ENCODE assay signal across 28 cellular contexts in the genomic region with DNA sequence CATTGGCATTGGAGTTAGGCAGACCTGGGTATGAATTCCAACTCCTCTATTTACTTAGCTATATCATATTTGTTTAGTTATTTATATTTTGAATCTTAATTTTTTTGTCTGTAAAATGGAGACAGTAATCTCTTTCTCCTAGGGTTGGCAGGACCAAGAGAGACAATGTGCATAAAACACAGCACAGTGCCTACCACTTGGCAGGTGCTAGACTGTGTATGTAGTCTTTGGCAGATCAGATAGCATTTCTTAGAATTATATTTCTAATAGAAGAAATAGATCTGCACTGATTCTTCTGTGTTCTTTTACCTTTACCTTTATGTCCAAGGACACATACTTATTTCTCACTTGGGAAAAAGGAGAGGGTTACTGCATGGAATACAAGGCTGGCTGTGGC.
"Had no signal": no experiment of that assay in that cellular context is flagged by ENCODE, and none has a peak within 500 bp of the region (broad histone marks: within the 10 kb centered on the region; RNA-seq: fewer than 3 reads in every experiment).

No MANE protein-coding gene starts in this region.

- H3K9me3 Mint-ChIP-seq: activated CD4-positive, alpha-beta memory T cell treated with anti-CD3 and anti-CD28 coated beads, Interleukin-2, amount 10 ng/mL, durations not matched to agents 7 days and 5 days; activated CD4-positive, alpha-beta T cell treated with anti-CD3 and anti-CD28 coated beads, Interleukin-2, amount 10 ng/mL, durations not matched to agents 7 days and 5 days; activated T-helper 2 cell treated with anti-CD3 and anti-CD28 coated beads, Interferon-gamma antibody, Interleukin-2, Interleukin-4, amounts not matched to agents 10 μg/mL and 5 μg/mL and 100 μg/mL, durations not matched to agents 14 hours and 24 hours and 36 hours; effector memory CD8-positive, alpha-beta T cell had no signal

- DNase-seq: activated CD4-positive, alpha-beta memory T cell treated with anti-CD3 and anti-CD28 coated beads, Interleukin-2, amount 10 ng/mL, durations not matched to agents 7 days and 5 days; activated CD4-positive, alpha-beta T cell treated with anti-CD3 and anti-CD28 coated beads for 1 hour; activated CD4-positive, alpha-beta T cell treated with anti-CD3 and anti-CD28 coated beads, Interleukin-2, amount 10 ng/mL, durations not matched to agents 7 days and 5 days; activated naive CD4-positive, alpha-beta T cell; activated T-cell treated with anti-CD3 and anti-CD28 coated beads, Interleukin-2, amount 50 U/mL, for 48 hours; dorsolateral prefrontal cortex; effector memory CD8-positive, alpha-beta T cell; erythroblast; head of caudate nucleus; hippocampal formation; left colon; mucosa of descending colon; ovary; psoas muscle; stimulated activated CD4-positive, alpha-beta T cell treated with anti-CD3 and anti-CD28 coated beads, Interleukin-15, amount 100 ng/mL, for 24 hours; stimulated activated CD4-positive, alpha-beta T cell treated with anti-CD3 and anti-CD28 coated beads, Interleukin-2, amount 100 ng/mL, for 24 hours; stimulated activated naive B cell treated with anti-CD40 and anti-IgM and Interleukin-4, amounts not matched to agents 10 μg/mL and 1 μg/mL and 100 μg/mL, for 72 hours; stomach; SW 1271; T-helper 17 cell; T1000; thyroid gland had no signal

- H3K4me3 Mint-ChIP-seq: activated CD4-positive, alpha-beta memory T cell treated with anti-CD3 and anti-CD28 coated beads, Interleukin-2, amount 10 ng/mL, durations not matched to agents 7 days and 5 days; activated CD4-positive, alpha-beta T cell treated with anti-CD3 and anti-CD28 coated beads, Interleukin-2, amount 10 ng/mL, durations not matched to agents 7 days and 5 days; effector memory CD8-positive, alpha-beta T cell; natural killer cell treated with Interleukin-12 subunit alpha and Interleukin-12 subunit beta and Interleukin-15 and Interleukin-18, amount 100 ng/mL, for 72 hours; stimulated activated naive B cell treated with anti-CD40 and anti-IgM and Interleukin-4, amounts not matched to agents 10 μg/mL and 1 μg/mL and 100 μg/mL, for 72 hours; T-helper 17 cell had no signal

- H3K27me3 Mint-ChIP-seq: activated CD4-positive, alpha-beta T cell treated with anti-CD3 and anti-CD28 coated beads, Interleukin-2, amount 10 ng/mL, durations not matched to agents 7 days and 5 days had no signal

- H3K27ac ChIP-seq: coronary artery, dorsolateral prefrontal cortex, neutrophil, ovary, psoas muscle, stomach, thyroid gland had no signal

- H3K36me3 Mint-ChIP-seq: activated naive CD4-positive, alpha-beta T cell treated with anti-CD3 and anti-CD28 coated beads, Interleukin-2, amount 50 U/mL, for 72 hours; natural killer cell treated with Interleukin-12 subunit alpha and Interleukin-12 subunit beta and Interleukin-15 and Interleukin-18, amount 100 ng/mL, for 72 hours; stimulated activated naive B cell treated with anti-CD40 and anti-IgM and Interleukin-4, amounts not matched to agents 10 μg/mL and 1 μg/mL and 100 μg/mL, for 72 hours had no signal

- ATAC-seq: activated naive CD4-positive, alpha-beta T cell treated with anti-CD3 and anti-CD28 coated beads, Interleukin-2, amount 50 U/mL, for 72 hours; effector memory CD8-positive, alpha-beta T cell; natural killer cell treated with Interleukin-12 subunit alpha and Interleukin-12 subunit beta and Interleukin-15 and Interleukin-18, amount 100 ng/mL, for 72 hours; psoas muscle; stimulated activated naive B cell treated with anti-CD40 and anti-IgM and Interleukin-4, amounts not matched to agents 10 μg/mL and 1 μg/mL and 100 μg/mL, for 72 hours; T-helper 17 cell had no signal

- H3K9me3 ChIP-seq: neutrophil, ovary, thyroid gland had no signal

- H3K27ac Mint-ChIP-seq: activated CD4-positive, alpha-beta memory T cell treated with anti-CD3 and anti-CD28 coated beads, Interleukin-2, amount 10 ng/mL, durations not matched to agents 7 days and 5 days; activated CD4-positive, alpha-beta T cell treated with anti-CD3 and anti-CD28 coated beads, Interleukin-2, amount 10 ng/mL, durations not matched to agents 7 days and 5 days; activated naive CD4-positive, alpha-beta T cell treated with anti-CD3 and anti-CD28 coated beads, Interleukin-2, amount 50 U/mL, for 72 hours; activated T-helper 2 cell treated with anti-CD3 and anti-CD28 coated beads, Interferon-gamma antibody, Interleukin-2, Interleukin-4, amounts not matched to agents 10 μg/mL and 5 μg/mL and 100 μg/mL, durations not matched to agents 14 hours and 24 hours and 36 hours; effector memory CD8-positive, alpha-beta T cell; natural killer cell treated with Interleukin-12 subunit alpha and Interleukin-12 subunit beta and Interleukin-15 and Interleukin-18, amount 100 ng/mL, for 72 hours; stimulated activated naive B cell treated with anti-CD40 and anti-IgM and Interleukin-4, amounts not matched to agents 10 μg/mL and 1 μg/mL and 100 μg/mL, for 72 hours; T-helper 17 cell had no signal

- H3K4me1 ChIP-seq: psoas muscle, thyroid gland had no signal

- H3K36me3 ChIP-seq: neutrophil, ovary, stomach, thyroid gland had no signal

- H3K27me3 ChIP-seq: neutrophil, ovary, stomach, thyroid gland had no signal

- H3K4me3 ChIP-seq: coronary artery, dorsolateral prefrontal cortex, mucosa of descending colon, ovary, psoas muscle, stomach, thyroid gland had no signal

- FAIRE-seq: keratinocyte had no signal

- H3K4me1 Mint-ChIP-seq: activated CD4-positive, alpha-beta memory T cell treated with anti-CD3 and anti-CD28 coated beads, Interleukin-2, amount 10 ng/mL, durations not matched to agents 7 days and 5 days; activated CD4-positive, alpha-beta T cell treated with anti-CD3 and anti-CD28 coated beads, Interleukin-2, amount 10 ng/mL, durations not matched to agents 7 days and 5 days; stimulated activated naive B cell treated with anti-CD40 and anti-IgM and Interleukin-4, amounts not matched to agents 10 μg/mL and 1 μg/mL and 100 μg/mL, for 72 hours; T-helper 17 cell had no signal
